In the genomic region with DNA sequence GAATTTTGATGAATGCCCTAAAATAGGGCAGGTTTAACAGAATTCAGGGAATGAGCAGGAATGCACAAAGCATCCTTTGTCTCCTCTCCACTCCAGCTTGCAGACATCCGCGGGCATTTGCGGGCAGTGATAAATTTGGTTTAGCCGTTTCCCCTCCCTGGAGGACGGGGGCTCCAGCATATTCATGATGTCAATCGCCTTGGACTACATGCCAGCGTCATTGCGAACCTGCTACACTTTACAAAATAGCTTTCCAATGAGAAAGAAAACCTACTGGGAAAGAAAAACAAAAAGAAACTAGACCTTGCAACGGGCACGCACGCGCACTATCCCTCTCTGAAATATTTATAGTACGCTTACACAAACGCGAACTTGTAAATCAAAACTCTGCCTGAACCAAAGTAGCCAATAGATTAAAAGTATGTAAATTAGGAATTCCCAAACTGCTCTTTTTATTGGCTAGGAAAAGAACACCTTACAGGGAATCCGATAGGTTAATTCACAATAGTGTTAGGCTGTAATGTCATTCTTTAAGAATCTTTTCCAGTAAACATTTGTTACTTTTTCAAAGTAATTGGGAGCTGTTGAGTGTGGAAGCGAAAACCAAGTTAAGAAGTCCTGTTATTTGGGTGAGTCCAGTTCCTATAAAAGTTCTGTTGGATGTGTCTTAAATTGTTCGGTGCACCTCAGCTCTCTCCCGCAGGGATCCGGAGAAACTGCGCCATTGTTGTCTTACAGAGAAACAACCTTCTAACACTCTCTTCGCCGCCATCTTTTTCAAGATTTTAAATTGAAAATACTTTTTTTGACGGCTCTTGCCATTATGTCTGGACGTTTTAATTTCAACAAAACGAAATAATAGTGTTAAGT, we compare ENCODE assay signal across 8 cellular contexts.
DNase-seq lines count a peak whose midpoint lies in the region; ATAC-seq and TF ChIP-seq lines count a peak whose summit lies in the region.

No MANE protein-coding gene starts in this region.

- TF ChIP-seq POLR2A in Raji (IDR thresholded peaks at IDR 0.05; ENCODE audit: insufficient read depth, low read depth, low read length), result peak; percentile 49

- H3K27ac ChIP-seq in left ventricle myocardium inferior (replicated peaks), result peak overlapping the region; percentile 91

- TF ChIP-seq CTCF in left ventricle myocardium inferior (IDR thresholded peaks at IDR 0.05; ENCODE audit: borderline replicate concordance), result no peak

- DNase-seq in DMS53 (lab: John Stamatoyannopoulos, UW) (peak; percentile 86), HuH-7 (ENCODE audit: low spot score) (peak; percentile 74), amniotic stem cell (lab: John Stamatoyannopoulos, UW) (peak; percentile 90), left ventricle myocardium inferior (peak; percentile 50), putamen (ENCODE audit: low spot score) (peak; percentile 71), NCI-H345 treated with DMSO at 0.1 percent for 48 hours (lab: John Stamatoyannopoulos, UW; ENCODE audit: unreplicated experiment) (no peak)

- ATAC-seq in GM21447 (IDR thresholded peaks at IDR 0.05; ENCODE audit: unreplicated experiment), result peak; percentile 59

- H3K4me1 ChIP-seq in left ventricle myocardium inferior, result peaks cover 23% of the 10 kb centered on the region

- intact Hi-C loops in left ventricle myocardium inferior (cut with micrococcal nuclease), result loop anchor here (10.0 kb wide), 1 partner anchor 61 kb away; a partner anchor contains a TSS

- H3K36me3 ChIP-seq in left ventricle myocardium inferior, result peaks cover 10% of the 10 kb centered on the region

- H3K27me3 ChIP-seq in left ventricle myocardium inferior (ENCODE audit: low read depth), result peaks cover 72% of the 10 kb centered on the region

- peak overlapping the region; percentile 68 for H3K4me3 ChIP-seq in left ventricle myocardium inferior

- H3K9me3 ChIP-seq in left ventricle myocardium inferior (replicated peaks), result peaks cover 10% of the 10 kb centered on the region
